14 cellular contexts compared by ENCODE assay signal in the genomic region with DNA sequence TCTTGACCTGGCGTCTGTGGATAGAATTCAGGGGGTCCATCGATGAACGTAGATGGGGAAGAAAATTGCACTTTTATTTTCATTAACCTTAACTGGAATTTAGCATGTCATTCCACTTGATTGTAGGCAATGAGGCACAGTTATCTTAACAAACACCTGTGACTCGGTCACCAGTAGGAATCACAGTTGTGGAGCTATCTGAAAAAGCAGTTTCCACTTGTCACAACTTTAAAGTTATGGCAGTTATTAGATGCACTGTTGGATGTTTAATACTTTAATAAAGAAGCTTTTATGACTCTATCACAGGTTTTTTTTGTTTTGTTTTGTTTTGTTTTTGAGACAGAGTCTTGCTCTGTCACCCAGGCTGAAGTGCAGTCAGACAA.
DNase-seq lines count a peak whose midpoint lies in the region; ATAC-seq and TF ChIP-seq lines count a peak whose summit lies in the region.
"Had no signal": no experiment of that assay in that cellular context is flagged by ENCODE, and none has a peak within 500 bp of the region (broad histone marks: within the 10 kb centered on the region; RNA-seq: fewer than 3 reads in every experiment).

No MANE protein-coding gene starts in this region.

- H3K4me1 ChIP-seq in HEK293 (ENCODE audit: control insufficient read depth, insufficient read depth, low read length) (peaks cover 38% of the 10 kb centered on the region), sigmoid colon (peaks cover 0 to 27% (median 9%) of the 10 kb centered on the region in 4 donors)
- H3K4me1 ChIP-seq: psoas muscle had no signal

- H3K27ac Mint-ChIP-seq in activated CD4-positive, alpha-beta T cell treated with anti-CD3 and anti-CD28 coated beads for 36 hours = peak overlapping the region; percentile 93
- peak overlapping the region; percentile 94 for H3K27ac Mint-ChIP-seq in activated naive CD8-positive, alpha-beta T cell treated with anti-CD3 and anti-CD28 coated beads for 36 hours
- H3K27ac Mint-ChIP-seq in nephron progenitor cell = peak overlapping the region; percentile 62
- H3K27ac Mint-ChIP-seq: CD8-positive, alpha-beta T cell had no signal

- no peaks in the 10 kb centered on the region for H3K27me3 ChIP-seq in sigmoid colon
- H3K27me3 ChIP-seq: upper lobe of right lung had no signal

- no peaks in the 10 kb centered on the region for H3K9me3 ChIP-seq in HEK293 (ENCODE audit: control insufficient read depth, insufficient read depth, low read depth, low read length)
- H3K9me3 ChIP-seq in sigmoid colon = no peaks in the 10 kb centered on the region
- H3K9me3 ChIP-seq: psoas muscle, upper lobe of right lung had no signal

- intact Hi-C loops in activated CD4-positive, alpha-beta T cell treated with anti-CD3 and anti-CD28 coated beads for 36 hours (cut with DNase I, micrococcal nuclease) = loop anchor here (10.0 kb wide), 3 partner anchors 192 to 492 kb away; a partner anchor contains a TSS
- intact Hi-C loops in sigmoid colon (cut with DNase I) = no loop called here

- TF ChIP-seq POLR2A in sigmoid colon (IDR thresholded peaks at IDR 0.05) = no peak

- POLR2A ChIA-PET in activated CD4-positive, alpha-beta T cell treated with anti-CD3 and anti-CD28 coated beads for 36 hours (lab: Charles Lee) = interaction anchor here (1.1 to 1.2 kb wide), 2 partner anchors 19 to 81 kb away, joined by 3 to 5 read pairs; no protein-coding TSS in a partner anchor
- POLR2A ChIA-PET in HEK293 (lab: Yijun Ruan, JAX) = interaction anchor here (0.8 to 1.7 kb wide), 2 partner anchors 13 to 89 kb away, joined by 3 to 7 read pairs; no protein-coding TSS in a partner anchor

- no peak for TF ChIP-seq CTCF in HEK293 (tag by site-specific recombination; IDR thresholded peaks at IDR 0.05)
- no peak for TF ChIP-seq CTCF in nephron progenitor cell (IDR thresholded peaks at IDR 0.05)
- TF ChIP-seq CTCF in sigmoid colon (IDR thresholded peaks at IDR 0.05) = no peak

- H3K36me3 ChIP-seq in HEK293 (ENCODE audit: control insufficient read depth in 2 of 2, insufficient read depth in 1 of 2, low read length in 2 of 2) = no peaks in the 10 kb centered on the region
- peaks cover 0 to 4% (median 0%) of the 10 kb centered on the region in 4 donors for H3K36me3 ChIP-seq in sigmoid colon
- H3K36me3 ChIP-seq: upper lobe of right lung had no signal

- no peak for DNase-seq in activated CD4-positive, alpha-beta T cell treated with anti-CD3 and anti-CD28 coated beads for 36 hours
- DNase-seq in activated CD4-positive, alpha-beta T cell treated with anti-CD3 and anti-CD28 coated beads for 1 hour = no peak
- DNase-seq in activated naive CD8-positive, alpha-beta T cell treated with anti-CD3 and anti-CD28 coated beads for 36 hours = no peak
- DNase-seq in nephron progenitor cell (no peak), sigmoid colon (no peak), NCI-H1092 (lab: John Stamatoyannopoulos, UW) (no peak)
- DNase-seq: amygdala; CD8-positive, alpha-beta T cell; left colon; psoas muscle; stimulated activated naive CD4-positive, alpha-beta T cell; upper lobe of right lung had no signal

- peak overlapping the region; percentile 5 for H3K4me3 Mint-ChIP-seq in activated CD4-positive, alpha-beta T cell treated with anti-CD3 and anti-CD28 coated beads for 36 hours
- peak overlapping the region; percentile 13 for H3K4me3 Mint-ChIP-seq in activated naive CD8-positive, alpha-beta T cell treated with anti-CD3 and anti-CD28 coated beads for 36 hours
- H3K4me3 Mint-ChIP-seq in nephron progenitor cell = no peak overlapping the region
- H3K4me3 Mint-ChIP-seq: CD8-positive, alpha-beta T cell had no signal

- H3K4me3 ChIP-seq in HEK293 (ENCODE audit: low read depth, low read length) (no peak overlapping the region), sigmoid colon (no peak overlapping the region)
- H3K4me3 ChIP-seq: psoas muscle, upper lobe of right lung had no signal

- H3K36me3 Mint-ChIP-seq in activated CD4-positive, alpha-beta T cell treated with anti-CD3 and anti-CD28 coated beads for 36 hours (ENCODE audit: low read depth) = peaks cover 22% of the 10 kb centered on the region
- peaks cover 24% of the 10 kb centered on the region for H3K36me3 Mint-ChIP-seq in activated naive CD8-positive, alpha-beta T cell treated with anti-CD3 and anti-CD28 coated beads for 36 hours
- no peaks in the 10 kb centered on the region for H3K36me3 Mint-ChIP-seq in nephron progenitor cell (ENCODE audit: low read depth)

- H3K4me1 Mint-ChIP-seq in activated CD4-positive, alpha-beta T cell treated with anti-CD3 and anti-CD28 coated beads for 36 hours = peaks cover 64% of the 10 kb centered on the region
- peaks cover 56% of the 10 kb centered on the region for H3K4me1 Mint-ChIP-seq in activated naive CD8-positive, alpha-beta T cell treated with anti-CD3 and anti-CD28 coated beads for 36 hours
- peaks cover 46% of the 10 kb centered on the region for H3K4me1 Mint-ChIP-seq in nephron progenitor cell

- ATAC-seq in activated CD4-positive, alpha-beta T cell treated with anti-CD3 and anti-CD28 coated beads for 36 hours = no peak
- no peak for ATAC-seq in HG03139 (IDR thresholded peaks at IDR 0.05; ENCODE audit: unreplicated experiment)
- ATAC-seq: CD8-positive, alpha-beta T cell; left colon; psoas muscle; upper lobe of right lung had no signal

- H3K27ac ChIP-seq in HEK293 (ENCODE audit: extremely low read depth, low read depth, low read length) = no peak overlapping the region; the same call in 1 of the 2 replicates
- H3K27ac ChIP-seq in sigmoid colon = no peak overlapping the region
- H3K27ac ChIP-seq: psoas muscle, upper lobe of right lung had no signal

- no peak for TF ChIP-seq EP300 in sigmoid colon (IDR thresholded peaks at IDR 0.05)

- no peaks in the 10 kb centered on the region for H3K27me3 Mint-ChIP-seq in activated CD4-positive, alpha-beta T cell treated with anti-CD3 and anti-CD28 coated beads for 36 hours
- peaks cover 4% of the 10 kb centered on the region for H3K27me3 Mint-ChIP-seq in activated naive CD8-positive, alpha-beta T cell treated with anti-CD3 and anti-CD28 coated beads for 36 hours
- peaks cover 2% of the 10 kb centered on the region for H3K27me3 Mint-ChIP-seq in nephron progenitor cell (ENCODE audit: low read depth, poor library complexity)

- CTCF ChIA-PET in activated CD4-positive, alpha-beta T cell treated with anti-CD3 and anti-CD28 coated beads for 36 hours (lab: Charles Lee) = interaction anchor here (0.6 to 2.6 kb wide), 4 partner anchors 22 to 72 kb away, joined by 3 to 12 read pairs (median 6); no protein-coding TSS in a partner anchor
- CTCF ChIA-PET in HEK293 (lab: Yijun Ruan, JAX) = interaction anchor here (0.6 to 3.5 kb wide), 4 partner anchors 26 to 308 kb away, joined by 3 to 33 read pairs (median 4); no protein-coding TSS in a partner anchor

- H3K9me3 Mint-ChIP-seq in activated CD4-positive, alpha-beta T cell treated with anti-CD3 and anti-CD28 coated beads for 36 hours (ENCODE audit: low read depth) = no peaks in the 10 kb centered on the region
- peaks cover 2% of the 10 kb centered on the region for H3K9me3 Mint-ChIP-seq in activated naive CD8-positive, alpha-beta T cell treated with anti-CD3 and anti-CD28 coated beads for 36 hours
- H3K9me3 Mint-ChIP-seq in nephron progenitor cell = no peaks in the 10 kb centered on the region
- H3K9me3 Mint-ChIP-seq: CD8-positive, alpha-beta T cell had no signal

- WGBS in sigmoid colon, 2 donors = 75 to 88% methylated on average over 4 of the region's 4 CpGs

TF ChIP-seq in HEK293, 187 proteins besides CTCF, POLR2A, EP300 and RAD21:
- peak; percentile 54; the same call in 1 of the 2 replicates for TF ChIP-seq SCRT2 (tag by site-specific recombination; IDR thresholded peaks at IDR 0.05)
- TF ChIP-seq, protein P1, sequence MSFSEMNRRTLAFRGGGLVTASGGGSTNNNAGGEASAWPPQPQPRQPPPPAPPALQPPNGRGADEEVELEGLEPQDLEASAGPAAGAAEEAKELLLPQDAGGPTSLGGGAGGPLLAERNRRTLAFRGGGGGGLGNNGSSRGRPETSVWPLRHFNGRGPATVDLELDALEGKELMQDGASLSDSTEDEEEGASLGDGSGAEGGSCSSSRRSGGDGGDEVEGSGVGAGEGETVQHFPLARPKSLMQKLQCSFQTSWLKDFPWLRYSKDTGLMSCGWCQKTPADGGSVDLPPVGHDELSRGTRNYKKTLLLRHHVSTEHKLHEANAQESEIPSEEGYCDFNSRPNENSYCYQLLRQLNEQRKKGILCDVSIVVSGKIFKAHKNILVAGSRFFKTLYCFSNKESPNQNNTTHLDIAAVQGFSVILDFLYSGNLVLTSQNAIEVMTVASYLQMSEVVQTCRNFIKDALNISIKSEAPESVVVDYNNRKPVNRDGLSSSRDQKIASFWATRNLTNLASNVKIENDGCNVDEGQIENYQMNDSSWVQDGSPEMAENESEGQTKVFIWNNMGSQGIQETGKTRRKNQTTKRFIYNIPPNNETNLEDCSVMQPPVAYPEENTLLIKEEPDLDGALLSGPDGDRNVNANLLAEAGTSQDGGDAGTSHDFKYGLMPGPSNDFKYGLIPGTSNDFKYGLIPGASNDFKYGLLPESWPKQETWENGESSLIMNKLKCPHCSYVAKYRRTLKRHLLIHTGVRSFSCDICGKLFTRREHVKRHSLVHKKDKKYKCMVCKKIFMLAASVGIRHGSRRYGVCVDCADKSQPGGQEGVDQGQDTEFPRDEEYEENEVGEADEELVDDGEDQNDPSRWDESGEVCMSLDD (tag by site-specific recombination; IDR thresholded peaks at IDR 0.05) = no peak
